8 cellular contexts compared by ENCODE assay signal in the genomic region with DNA sequence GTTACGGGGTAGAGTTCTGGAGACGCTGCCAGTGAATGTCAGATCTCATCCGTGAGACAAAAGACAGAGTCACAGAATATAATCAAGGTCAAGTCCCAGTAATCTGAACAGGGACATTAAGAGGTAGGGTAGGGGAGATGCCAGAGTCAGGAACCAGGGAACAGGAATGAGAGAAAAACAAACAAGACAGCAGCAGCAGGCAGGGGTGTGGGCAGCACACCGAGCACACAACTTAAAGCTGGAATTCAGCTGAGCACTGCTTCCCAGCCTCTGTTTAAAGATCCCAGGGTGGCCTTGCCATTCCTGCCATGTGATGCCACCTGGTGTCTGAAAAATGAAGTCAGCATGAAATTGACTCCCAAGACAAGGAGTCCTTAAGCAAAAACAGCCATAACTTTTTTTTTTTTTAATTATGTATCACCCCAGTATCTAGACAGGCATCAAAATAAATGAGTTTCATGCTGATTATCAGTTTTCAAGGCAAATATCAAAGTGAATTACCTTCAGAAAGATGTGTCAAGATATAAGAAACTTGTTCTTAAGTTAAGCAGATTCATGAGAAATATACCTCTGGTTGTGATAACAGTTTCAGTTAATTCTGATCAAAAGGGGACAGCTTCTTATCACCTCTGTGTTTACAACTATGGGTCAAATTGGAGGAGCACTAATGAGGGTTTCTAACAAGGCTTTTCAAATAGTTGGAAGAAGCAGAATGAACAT.
A peak's percentile ranks its signal among the peaks of the same experiment; 100 is the strongest.
DNase-seq lines count a peak whose midpoint lies in the region; ATAC-seq and TF ChIP-seq lines count a peak whose summit lies in the region.

No MANE protein-coding gene starts in this region.

- DNase-seq in AG08395 (ENCODE audit: low spot score), result peak; percentile 83
- DNase-seq in GM12864 (ENCODE audit: low read depth), result peak; percentile 36
- DNase-seq in LNCaP clone FGC (ENCODE audit: low read depth), result peak; percentile 71
- DNase-seq in SHP77 treated with DMSO at 0.1 percent for 48 hours (lab: John Stamatoyannopoulos, UW), result peak; percentile 58
- peak; percentile 85 for DNase-seq in epithelial cell of esophagus (ENCODE audit: low read depth)
- DNase-seq in mucosa of gallbladder (ENCODE audit: low spot score), result peak; percentile 56

- H3K4me3 ChIP-seq in GM12864 (ENCODE audit: low read depth, low read length), result no peak overlapping the region
- no peak overlapping the region for H3K4me3 ChIP-seq in LNCaP clone FGC (ENCODE audit: low read depth, low read length)
- no peak overlapping the region for H3K4me3 ChIP-seq in epithelial cell of esophagus (ENCODE audit: low read length)

- ATAC-seq in GM19463 (IDR thresholded peaks at IDR 0.05; ENCODE audit: unreplicated experiment), result no peak
- no peak for ATAC-seq in HG03135 (IDR thresholded peaks at IDR 0.05; ENCODE audit: unreplicated experiment)

- TF ChIP-seq CTCF in GM12864 (IDR thresholded peaks at IDR 0.05; ENCODE audit: low read depth, low read length, missing control alignments), result peak; percentile 51
- peak; percentile 83 for TF ChIP-seq CTCF in LNCaP clone FGC (IDR thresholded peaks at IDR 0.05; ENCODE audit: control insufficient read depth, extremely low read depth, insufficient read depth)
- peak; percentile 79 for TF ChIP-seq CTCF in epithelial cell of esophagus (IDR thresholded peaks at IDR 0.05; ENCODE audit: insufficient read depth, low read depth, low read length, missing control alignments)
